Comparison of ENCODE assay signal across 23 cellular contexts in genomic region chr10:1608408-1609037, GRCh38.
A peak's percentile ranks its signal among the peaks of the same experiment; 100 is the strongest.
DNase-seq lines count a peak whose midpoint lies in the region; ATAC-seq, FAIRE-seq and TF ChIP-seq lines count a peak whose summit lies in the region.
"Had no signal": no experiment of that assay in that cellular context is flagged by ENCODE, and none has a peak within 500 bp of the region (broad histone marks: within the 10 kb centered on the region; RNA-seq: fewer than 3 reads in every experiment).

No MANE protein-coding gene starts in this region.

- no peak for TF ChIP-seq CTCF in H9 (conservative IDR thresholded peaks at IDR 0.05)
- TF ChIP-seq CTCF in coronary artery (IDR thresholded peaks at IDR 0.05) = no peak
- TF ChIP-seq CTCF in parathyroid adenoma (IDR thresholded peaks at IDR 0.05) = no peak
- TF ChIP-seq CTCF in PC-3 (conservative IDR thresholded peaks at IDR 0.05; ENCODE audit: low read depth, low read length) = no peak

- POLR2A ChIA-PET in PC-3 (lab: Charles Lee; ENCODE audit: unreplicated experiment) = no interaction called here

- DNase-seq in H9 (peak; percentile 67), coronary artery (ENCODE audit: low spot score) (no peak), iPS-NIHi7 (ENCODE audit: extremely low spot score) (peak; percentile 68), PC-3 (no peak), KBM-7 (no peak), dedifferentiated amniotic fluid mesenchymal stem cell (ENCODE audit: extremely low spot score) (no peak), GM12892 (ENCODE audit: insufficient read length) (no peak)
- DNase-seq: activated CD4-positive, alpha-beta T cell treated with anti-CD3 and anti-CD28 coated beads, Interleukin-2, amount 50 U/mL, for 4 hours; amygdala; central memory CD4-positive, alpha-beta T cell; effector memory CD8-positive, alpha-beta T cell; GOT3; NCI-H1436 treated with DMSO at 0.1 percent for 48 hours; NCI-H82; PC-9; stimulated activated CD4-positive, alpha-beta T cell treated with anti-CD3 and anti-CD28 coated beads, Interleukin-15, amount 100 ng/mL, for 24 hours; stimulated activated naive CD4-positive, alpha-beta T cell; T-helper 1 cell; tibial artery had no signal

- no peak overlapping the region for H3K14ac ChIP-seq in H9 (ENCODE audit: insufficient read depth, low read length)

- no peak overlapping the region for H2BK120ac ChIP-seq in H9 (ENCODE audit: low read depth, low read length, poor library complexity, severe bottlenecking)

- no peak overlapping the region for H2BK15ac ChIP-seq in H9 (ENCODE audit: low read depth, low read length)

- H3K4me1 ChIP-seq in H9 (ENCODE audit: insufficient read depth, low read length) (no peaks in the 10 kb centered on the region), parathyroid adenoma (peaks cover 12% of the 10 kb centered on the region), PC-3 (ENCODE audit: insufficient read depth, low read length) (no peaks in the 10 kb centered on the region)
- H3K4me1 ChIP-seq: tibial artery had no signal

- H2BK5ac ChIP-seq in H9 (ENCODE audit: insufficient read length, low read length) = no peak overlapping the region

- H3K4me3 Mint-ChIP-seq in H9 = peak overlapping the region; percentile 56 to 73

- H3K4me3 ChIP-seq in coronary artery = peak overlapping the region; percentile 34
- no peak overlapping the region for H3K4me3 ChIP-seq in parathyroid adenoma (ENCODE audit: low read depth, low read length)
- H3K4me3 ChIP-seq in PC-3 (ENCODE audit: low read length) = no peak overlapping the region
- H3K4me3 ChIP-seq: PC-9, right atrium auricular region, tibial artery had no signal

- H3K4me2 ChIP-seq in H9 (ENCODE audit: insufficient read depth, insufficient read length, low read length) = peak overlapping the region; percentile 49
- H3K4me2 ChIP-seq in parathyroid adenoma (ENCODE audit: low read length) = no peak overlapping the region
- H3K4me2 ChIP-seq in PC-3 (ENCODE audit: low read length) = no peak overlapping the region
- H3K4me2 ChIP-seq: PC-9 had no signal

- no peak for FAIRE-seq in GM12892 (lab: Jason Lieb, UNC)
- FAIRE-seq: GM18507, keratinocyte had no signal

- no peak overlapping the region for H3K18ac ChIP-seq in H9 (ENCODE audit: insufficient read length, low read depth, low read length)

- in situ Hi-C loops in KBM-7 (cut with MboI; ENCODE audit: low pct_unique_long_range_greater_than_20kb, low sequenced_read_pairs) = no loop called here

- no peaks in the 10 kb centered on the region for H3K9me3 Mint-ChIP-seq in H9
- H3K9me3 Mint-ChIP-seq: effector memory CD8-positive, alpha-beta T cell had no signal

- H3K9me3 ChIP-seq in H9 (ENCODE audit: control insufficient read depth, low read depth, low read length) (no peaks in the 10 kb centered on the region), parathyroid adenoma (ENCODE audit: control insufficient read depth, low read length) (no peaks in the 10 kb centered on the region), PC-3 (ENCODE audit: low read length) (no peaks in the 10 kb centered on the region)
- H3K9me3 ChIP-seq: right atrium auricular region, tibial artery had no signal

- WGBS in H9 (ENCODE audit: extremely low coverage, insufficient read length, low lambda C conversion rate) = 83% methylated on average over 1 of the region's 10 CpGs

- H3K27ac ChIP-seq in H9 (ENCODE audit: insufficient read length, low read depth, low read length) (no peak overlapping the region), coronary artery (no peak overlapping the region), parathyroid adenoma (no peak overlapping the region), PC-3 (ENCODE audit: low read length) (no peak overlapping the region)
- H3K27ac ChIP-seq: PC-9, right atrium auricular region, tibial artery had no signal

- ATAC-seq in PC-3 = no peak
- ATAC-seq: effector memory CD8-positive, alpha-beta T cell had no signal

- no peaks in the 10 kb centered on the region for H3F3A ChIP-seq in PC-3 (ENCODE audit: low read length, unreplicated experiment)

- H4K20me1 ChIP-seq in H9 (ENCODE audit: control insufficient read depth, insufficient read depth, insufficient read length) (no peaks in the 10 kb centered on the region), PC-3 (ENCODE audit: low read length) (no peaks in the 10 kb centered on the region)

- H2AFZ ChIP-seq in H9 (ENCODE audit: low read length) = no peak overlapping the region
- H2AFZ ChIP-seq in parathyroid adenoma = peak overlapping the region; percentile 69
- H2AFZ ChIP-seq in PC-3 (ENCODE audit: low read length) = no peak overlapping the region
- H2AFZ ChIP-seq: PC-9 had no signal

- H3K9me2 ChIP-seq in PC-3 (replicated peaks; ENCODE audit: low read length) = no peaks in the 10 kb centered on the region

- no peak overlapping the region for H3K27ac Mint-ChIP-seq in H9
- H3K27ac Mint-ChIP-seq: effector memory CD8-positive, alpha-beta T cell had no signal

- no peak overlapping the region for H4K5ac ChIP-seq in H9 (ENCODE audit: insufficient read length, low read depth, low read length)

- no peaks in the 10 kb centered on the region for H3K36me3 Mint-ChIP-seq in H9 (ENCODE audit: insufficient read depth in 1 of 3, low read depth in 3 of 3)

- H2AK5ac ChIP-seq in H9 (ENCODE audit: insufficient read length, low read length) = no peak overlapping the region

- no peak overlapping the region for H3K9ac ChIP-seq in H9 (ENCODE audit: extremely low read depth, insufficient read length, low read length)
- H3K9ac ChIP-seq in parathyroid adenoma = no peak overlapping the region
- H3K9ac ChIP-seq in PC-3 (ENCODE audit: low read length) = no peak overlapping the region

- peaks cover 4% of the 10 kb centered on the region for H3K23me2 ChIP-seq in H9 (ENCODE audit: insufficient read length, low read depth, low read length, poor library complexity, severe bottlenecking)

- BruUV-seq in PC-3 (replicated peaks; lab: Mats Ljungman, UMichigan) = no TSS peak

- no peak overlapping the region for H3K4ac ChIP-seq in H9 (ENCODE audit: low read depth, low read length)

- H3K36me3 ChIP-seq in parathyroid adenoma (ENCODE audit: control insufficient read depth, insufficient read depth, low read length) (no peaks in the 10 kb centered on the region), PC-3 (ENCODE audit: low read depth, low read length) (no peaks in the 10 kb centered on the region)
- H3K36me3 ChIP-seq: right atrium auricular region, tibial artery had no signal

- no peak overlapping the region for H2BK12ac ChIP-seq in H9 (ENCODE audit: insufficient read length, low read depth, low read length)

- H3K27me3 Mint-ChIP-seq in H9 (ENCODE audit: low read depth) = peaks cover 11% of the 10 kb centered on the region

- no peak overlapping the region for H3T11ph ChIP-seq in H9 (ENCODE audit: low read length)

- CTCF ChIA-PET in PC-3 (lab: Charles Lee) = no interaction called here

- peaks cover 29 to 34% of the 10 kb centered on the region in 2 experiments for H3K4me1 Mint-ChIP-seq in H9

- no peaks in the 10 kb centered on the region for H3K79me2 ChIP-seq in H9 (ENCODE audit: insufficient read depth, low read length)
- H3K79me2 ChIP-seq in parathyroid adenoma = peaks cover 4% of the 10 kb centered on the region
- H3K79me2 ChIP-seq in PC-3 (ENCODE audit: low read length) = no peaks in the 10 kb centered on the region

- no peak overlapping the region for H3K56ac ChIP-seq in H9 (ENCODE audit: insufficient read length, low read depth, low read length)

- H3K27me3 ChIP-seq in H9 (ENCODE audit: insufficient read depth, low read length) (no peaks in the 10 kb centered on the region), parathyroid adenoma (ENCODE audit: control insufficient read depth, insufficient read depth, low read length) (no peaks in the 10 kb centered on the region), PC-3 (ENCODE audit: low read length) (no peaks in the 10 kb centered on the region)

- no peak overlapping the region for H4K8ac ChIP-seq in H9 (replicated peaks; ENCODE audit: insufficient read length, low read depth, low read length)

- H4K91ac ChIP-seq in H9 (ENCODE audit: insufficient read length, low read depth, low read length) = no peak overlapping the region

- TF ChIP-seq POLR2A in GM12892 (IDR thresholded peaks at IDR 0.05; ENCODE audit: low read depth, low read length) = no peak

- intact Hi-C loops in PC-3 (cut with micrococcal nuclease) = no loop called here

- H2BK20ac ChIP-seq in H9 (ENCODE audit: low read depth, low read length, poor library complexity, severe bottlenecking) = no peak overlapping the region

- no peaks in the 10 kb centered on the region for H3K79me1 ChIP-seq in H9 (ENCODE audit: insufficient read depth, low read depth, low read length, poor library complexity, severe bottlenecking)

- H3K23ac ChIP-seq in H9 (ENCODE audit: insufficient read length, low read depth, low read length) = no peak overlapping the region

Comparison
In these comparisons a context has a peak if more than half of its experiments do, and no peak if none do; other contexts are left out.
1. DNase-seq: peak in H9 (single experiment) and iPS-NIHi7 (single experiment); none in coronary artery (single experiment), PC-3 (single experiment), KBM-7 (single experiment), dedifferentiated amniotic fluid mesenchymal stem cell (single experiment) and GM12892 (single experiment).